36 cellular contexts compared by ENCODE assay signal in genomic region chr3:195365371-195365770, GRCh38.
"Had no signal": no experiment of that assay in that cellular context is flagged by ENCODE, and none has a peak within 500 bp of the region (broad histone marks: within the 10 kb centered on the region; RNA-seq: fewer than 3 reads in every experiment).

No MANE protein-coding gene starts in this region.

- H3K27me3 Mint-ChIP-seq: activated CD4-positive, alpha-beta memory T cell treated with anti-CD3 and anti-CD28 coated beads for 36 hours; activated CD4-positive, alpha-beta T cell treated with anti-CD3 and anti-CD28 coated beads, Interleukin-2, amount 10 ng/mL, durations not matched to agents 24 days and 14 days; activated CD8-positive, alpha-beta T cell treated with anti-CD3 and anti-CD28 coated beads for 36 hours; activated naive CD8-positive, alpha-beta T cell treated with anti-CD3 and anti-CD28 coated beads for 36 hours; activated T-helper 17 cell treated with anti-CD3 and anti-CD28 coated beads, Interleukin-2, amount 50 U/mL, for 72 hours had no signal

- DNase-seq: activated CD4-positive, alpha-beta memory T cell treated with anti-CD3 and anti-CD28 coated beads for 36 hours; activated CD4-positive, alpha-beta T cell treated with anti-CD3 and anti-CD28 coated beads for 4 hours; activated CD4-positive, alpha-beta T cell treated with anti-CD3 and anti-CD28 coated beads, Interleukin-2, amount 10 ng/mL, durations not matched to agents 24 days and 14 days; activated CD4-positive, alpha-beta T cell treated with anti-CD3 and anti-CD28 coated beads, Interleukin-2, amount 50 U/mL, for 1 hour; activated CD4-positive, alpha-beta T cell treated with anti-CD3 and anti-CD28 coated beads, Interleukin-2, amount 50 U/mL, for 4 hours; activated CD4-positive, CD25-positive, alpha-beta regulatory T cell; activated CD4-positive, CD25-positive, alpha-beta regulatory T cell treated with anti-CD3 and anti-CD28 coated beads, Interleukin-2, amount 50 U/mL, for 72 hours; activated CD8-positive, alpha-beta memory T cell treated with anti-CD3 and anti-CD28 coated beads, Interleukin-2, amount 50 U/mL, for 4 hours; activated CD8-positive, alpha-beta T cell treated with anti-CD3 and anti-CD28 coated beads for 36 hours; activated effector memory CD4-positive, alpha-beta T cell treated with anti-CD3 and anti-CD28 coated beads, Interleukin-2, amount 50 U/mL, for 16 hours; activated gamma-delta T cell treated with Interleukin-2 at 50 U/mL for 16 hours; activated naive CD4-positive, alpha-beta T cell; activated naive CD4-positive, alpha-beta T cell treated with anti-CD3 and anti-CD28 coated beads for 36 hours; activated naive CD4-positive, alpha-beta T cell treated with anti-CD3 and anti-CD28 coated beads, Interleukin-2, amount 50 U/mL, for 16 hours; activated naive CD8-positive, alpha-beta T cell treated with anti-CD3 and anti-CD28 coated beads for 36 hours; activated T-cell treated with anti-CD3 and anti-CD28 coated beads for 4 hours; activated T-cell treated with anti-CD3 and anti-CD28 coated beads, Interleukin-2, amount 50 U/mL, for 1 hour; activated T-cell treated with anti-CD3 and anti-CD28 coated beads, Interleukin-2, amount 50 U/mL, for 4 hours; activated T-cell treated with anti-CD3 and anti-CD28 coated beads, Interleukin-2, amount 50 U/mL, for 72 hours; adrenal gland; amniotic stem cell; aorta; body of pancreas; brain microvascular endothelial cell; central memory CD4-positive, alpha-beta T cell; T-helper 1 cell; T-helper 2 cell; T-helper 9 cell; WERI-Rb-1 had no signal

- H3K27ac Mint-ChIP-seq: activated CD4-positive, alpha-beta memory T cell treated with anti-CD3 and anti-CD28 coated beads for 36 hours; activated CD4-positive, alpha-beta T cell treated with anti-CD3 and anti-CD28 coated beads, Interleukin-2, amount 10 ng/mL, durations not matched to agents 24 days and 14 days; activated CD8-positive, alpha-beta T cell treated with anti-CD3 and anti-CD28 coated beads for 36 hours; activated naive CD4-positive, alpha-beta T cell treated with anti-CD3 and anti-CD28 coated beads for 36 hours; activated naive CD4-positive, alpha-beta T cell treated with anti-CD3 and anti-CD28 coated beads, Interleukin-2, amount 50 U/mL, for 72 hours; activated naive CD8-positive, alpha-beta T cell treated with anti-CD3 and anti-CD28 coated beads for 36 hours; activated T-cell treated with anti-CD3 and anti-CD28 coated beads, Interleukin-2, amount 50 U/mL, for 72 hours; activated T-helper 1 cell treated with anti-CD3 and anti-CD28 coated beads, Interleukin-12 subunit alpha, Interleukin-12 subunit beta, Interleukin-2, Interleukin-4 antibody, amounts not matched to agents 30 ng/mL and 10 ng/mL and 1 ng/mL, durations not matched to agents 14 hours and 24 hours and 36 hours; activated T-helper 17 cell treated with anti-CD3 and anti-CD28 coated beads, Interleukin-2, amount 50 U/mL, for 72 hours; T-helper 1 cell treated with Interleukin-12 subunit alpha and Interleukin-12 subunit beta and Interleukin-4 antibody, amounts not matched to agents 30 μg/mL and 1 μg/mL, for 36 hours; T-helper 2 cell treated with Interferon-gamma antibody and Interleukin-4, amounts not matched to agents 5 μg/mL and 100 μg/mL, for 36 hours; WTC11 had no signal

- H3K27me3 ChIP-seq: adrenal gland, body of pancreas, brain microvascular endothelial cell, breast epithelium had no signal

- H3K4me1 ChIP-seq: adrenal gland, body of pancreas, breast epithelium had no signal

- H3K27ac ChIP-seq: adrenal gland, body of pancreas, brain microvascular endothelial cell, breast epithelium, WERI-Rb-1 had no signal

- H3K4me3 Mint-ChIP-seq: activated CD4-positive, alpha-beta memory T cell treated with anti-CD3 and anti-CD28 coated beads for 36 hours; activated CD4-positive, alpha-beta T cell treated with anti-CD3 and anti-CD28 coated beads, Interleukin-2, amount 10 ng/mL, durations not matched to agents 24 days and 14 days; activated CD8-positive, alpha-beta T cell treated with anti-CD3 and anti-CD28 coated beads for 36 hours; activated naive CD4-positive, alpha-beta T cell treated with anti-CD3 and anti-CD28 coated beads for 36 hours; activated naive CD8-positive, alpha-beta T cell treated with anti-CD3 and anti-CD28 coated beads for 36 hours; activated T-cell treated with anti-CD3 and anti-CD28 coated beads, Interleukin-2, amount 50 U/mL, for 4 hours; activated T-cell treated with anti-CD3 and anti-CD28 coated beads, Interleukin-2, amount 50 U/mL, for 72 hours; activated T-helper 1 cell treated with anti-CD3 and anti-CD28 coated beads, Interleukin-12 subunit alpha, Interleukin-12 subunit beta, Interleukin-2, Interleukin-4 antibody, amounts not matched to agents 30 ng/mL and 10 ng/mL and 1 ng/mL, durations not matched to agents 14 hours and 24 hours and 36 hours; activated T-helper 17 cell treated with anti-CD3 and anti-CD28 coated beads, Interleukin-2, amount 50 U/mL, for 72 hours; T-helper 1 cell treated with Interleukin-12 subunit alpha and Interleukin-12 subunit beta and Interleukin-4 antibody, amounts not matched to agents 30 μg/mL and 1 μg/mL, for 36 hours; T-helper 2 cell treated with Interferon-gamma antibody and Interleukin-4, amounts not matched to agents 5 μg/mL and 100 μg/mL, for 36 hours; WTC11 had no signal

- H3K9me3 Mint-ChIP-seq: activated CD4-positive, alpha-beta memory T cell treated with anti-CD3 and anti-CD28 coated beads for 36 hours; activated CD4-positive, alpha-beta T cell treated with anti-CD3 and anti-CD28 coated beads, Interleukin-2, amount 10 ng/mL, durations not matched to agents 24 days and 14 days; activated CD8-positive, alpha-beta T cell treated with anti-CD3 and anti-CD28 coated beads for 36 hours; activated naive CD4-positive, alpha-beta T cell treated with anti-CD3 and anti-CD28 coated beads for 36 hours; activated naive CD4-positive, alpha-beta T cell treated with anti-CD3 and anti-CD28 coated beads, Interleukin-2, amount 50 U/mL, for 72 hours; activated T-cell treated with anti-CD3 and anti-CD28 coated beads, Interleukin-2, amount 50 U/mL, for 4 hours; activated T-helper 1 cell treated with anti-CD3 and anti-CD28 coated beads, Interleukin-12 subunit alpha, Interleukin-12 subunit beta, Interleukin-2, Interleukin-4 antibody, amounts not matched to agents 30 ng/mL and 10 ng/mL and 1 ng/mL, durations not matched to agents 14 hours and 24 hours and 36 hours; activated T-helper 17 cell treated with anti-CD3 and anti-CD28 coated beads, Interleukin-2, amount 50 U/mL, for 72 hours; T-helper 1 cell treated with Interleukin-12 subunit alpha and Interleukin-12 subunit beta and Interleukin-4 antibody, amounts not matched to agents 30 μg/mL and 1 μg/mL, for 36 hours; T-helper 2 cell treated with Interferon-gamma antibody and Interleukin-4, amounts not matched to agents 5 μg/mL and 100 μg/mL, for 36 hours; WTC11 had no signal

- ATAC-seq: activated CD8-positive, alpha-beta T cell treated with anti-CD3 and anti-CD28 coated beads for 36 hours; activated naive CD4-positive, alpha-beta T cell treated with anti-CD3 and anti-CD28 coated beads, Interleukin-2, amount 50 U/mL, for 72 hours; activated T-cell treated with anti-CD3 and anti-CD28 coated beads, Interleukin-2, amount 50 U/mL, for 4 hours; activated T-cell treated with anti-CD3 and anti-CD28 coated beads, Interleukin-2, amount 50 U/mL, for 72 hours; activated T-helper 17 cell treated with anti-CD3 and anti-CD28 coated beads, Interleukin-2, amount 50 U/mL, for 72 hours; body of pancreas; WTC11 had no signal
